14 cellular contexts compared by ENCODE assay signal in genomic region chr12:108696996-108697290, GRCh38. TPM values are rescaled to one million over a fixed set of nuclear protein-coding genes. Genes with fewer than 3 reads are reported as not detected.
DNase-seq lines count a peak whose midpoint lies in the region; ATAC-seq, FAIRE-seq and TF ChIP-seq lines count a peak whose summit lies in the region.
"Had no signal": no experiment of that assay in that cellular context is flagged by ENCODE, and none has a peak within 500 bp of the region (broad histone marks: within the 10 kb centered on the region; RNA-seq: fewer than 3 reads in every experiment).

No MANE protein-coding gene starts in this region.

- H2AFZ ChIP-seq in K562 (ENCODE audit: low read depth, low read length) (no peak overlapping the region), GM23338 (no peak overlapping the region)

- H3K9ac ChIP-seq in K562 (ENCODE audit: insufficient read depth in 1 of 2, low read depth in 2 of 2, low read length in 2 of 2) (peak overlapping the region in 1 of 2 experiments; percentile 37; a peak in 1 of 4 replicates), muscle layer of colon (ENCODE audit: low read length) (no peak overlapping the region)

- no TSS peak for BruUV-seq in K562 (replicated peaks; lab: Mats Ljungman, UMichigan)

- no peaks in the 10 kb centered on the region for H3K9me2 ChIP-seq in GM23338 (ENCODE audit: insufficient read depth)

- H3K9me1 ChIP-seq in K562 (ENCODE audit: control insufficient read depth, insufficient read depth, low read length), result peaks cover 4% of the 10 kb centered on the region

- peaks cover 5% of the 10 kb centered on the region for H3K9me3 Mint-ChIP-seq in activated CD4-positive, alpha-beta T cell treated with anti-CD3 and anti-CD28 coated beads for 36 hours (ENCODE audit: low read depth)
- H3K9me3 Mint-ChIP-seq in GM23338, result no peaks in the 10 kb centered on the region

- peaks cover 41% of the 10 kb centered on the region for H3K36me3 Mint-ChIP-seq in activated CD4-positive, alpha-beta T cell treated with anti-CD3 and anti-CD28 coated beads for 36 hours (ENCODE audit: low read depth)
- peaks cover 31% of the 10 kb centered on the region for H3K36me3 Mint-ChIP-seq in GM23338 (ENCODE audit: low read depth)

- intact Hi-C loops in activated CD4-positive, alpha-beta T cell treated with anti-CD3 and anti-CD28 coated beads for 36 hours (cut with DNase I, micrococcal nuclease), result loop anchor here (1.0 to 10.0 kb wide), 5 partner anchors 27 to 1372 kb away; partner anchors contain the start of gene CORO1C (in 1 of the 2)
- intact Hi-C loops in K562 (cut with micrococcal nuclease) (no loop called here), tibial artery (cut with DNase I; ENCODE audit: low total_unique reads) (no loop called here)

- H4K20me1 ChIP-seq in K562 (replicated peaks; ENCODE audit: control insufficient read depth, insufficient read depth, low read length) (peaks cover 11% of the 10 kb centered on the region), GM23338 (replicated peaks; ENCODE audit: insufficient read depth) (no peaks in the 10 kb centered on the region; the same call in none of the 2 replicates)

- TF ChIP-seq EP300 in K562 (IDR thresholded peaks at IDR 0.05; ENCODE audit: low read length), result no peak

- no peaks in the 10 kb centered on the region for H3K27me3 Mint-ChIP-seq in activated CD4-positive, alpha-beta T cell treated with anti-CD3 and anti-CD28 coated beads for 36 hours
- H3K27me3 Mint-ChIP-seq in GM23338 (ENCODE audit: insufficient read depth, low read depth, poor library complexity), result peaks cover 2% of the 10 kb centered on the region
- H3K27me3 Mint-ChIP-seq: memory B cell had no signal

- H3K27me3 ChIP-seq in K562 (ENCODE audit: control insufficient read depth in 2 of 2, insufficient read depth in 2 of 2, low read length in 2 of 2), result no peaks in the 10 kb centered on the region
- H3K27me3 ChIP-seq in muscle layer of colon (ENCODE audit: control insufficient read depth in 1 of 2, insufficient read depth in 2 of 2, low read length in 2 of 2), result no peaks in the 10 kb centered on the region
- no peaks in the 10 kb centered on the region for H3K27me3 ChIP-seq in tibial artery
- H3K27me3 ChIP-seq in GM23338 (ENCODE audit: insufficient read depth), result no peaks in the 10 kb centered on the region

- FAIRE-seq in K562 (lab: Jason Lieb, UNC), result no peak
- FAIRE-seq: HTR-8/SVneo had no signal

- H3K9me3 ChIP-seq in K562 (replicated peaks; ENCODE audit: control insufficient read depth, insufficient read depth, low read depth, low read length), result no peaks in the 10 kb centered on the region
- H3K9me3 ChIP-seq in muscle layer of colon (ENCODE audit: low read length), result no peaks in the 10 kb centered on the region
- H3K9me3 ChIP-seq in tibial artery, result no peaks in the 10 kb centered on the region

- H3K27ac Mint-ChIP-seq in activated CD4-positive, alpha-beta T cell treated with anti-CD3 and anti-CD28 coated beads for 36 hours, result peak overlapping the region; percentile 39
- H3K27ac Mint-ChIP-seq in GM23338, result no peak overlapping the region

- no peak for TF ChIP-seq POLR2A in K562 (conservative IDR thresholded peaks at IDR 0.05)

- WGBS in K562 (ENCODE audit: insufficient coverage, low coverage, missing lambda C conversion rate), result 33% methylated on average over 2 of the region's 2 CpGs

- CTCF ChIA-PET in activated CD4-positive, alpha-beta T cell treated with anti-CD3 and anti-CD28 coated beads for 36 hours (lab: Charles Lee), result interaction anchor here (0.6 to 1.0 kb wide), 3 partner anchors 8 to 47 kb away, joined by 3 read pairs; no protein-coding TSS in a partner anchor
- CTCF ChIA-PET in K562 (lab: Yijun Ruan, JAX; ENCODE audit: low intra/inter-chr PET ratio), result no interaction called here

- H3K4me2 ChIP-seq in K562 (ENCODE audit: insufficient read depth, low read length) (no peak overlapping the region), GM23338 (no peak overlapping the region)

- H3K4me1 ChIP-seq in K562 (replicated peaks in 1 of 2; ENCODE audit: control insufficient read depth in 2 of 2, insufficient read depth in 2 of 2, low read length in 2 of 2), result peaks cover 29 to 90% of the 10 kb centered on the region in 2 experiments
- H3K4me1 ChIP-seq in muscle layer of colon (ENCODE audit: insufficient read depth, low read length), result peaks cover 87% of the 10 kb centered on the region
- H3K4me1 ChIP-seq in tibial artery, result peaks cover 0 to 95% (median 64%) of the 10 kb centered on the region in 4 donors
- H3K4me1 ChIP-seq in GM23338 (ENCODE audit: insufficient read depth), result peaks cover 26% of the 10 kb centered on the region

- no peak overlapping the region for H3K4me3 Mint-ChIP-seq in activated CD4-positive, alpha-beta T cell treated with anti-CD3 and anti-CD28 coated beads for 36 hours
- H3K4me3 Mint-ChIP-seq in GM23338, result no peak overlapping the region
- H3K4me3 Mint-ChIP-seq: memory B cell had no signal

- TF ChIP-seq RAD21 in K562 (CRISPR knock-in tag; conservative IDR thresholded peaks at IDR 0.05 in 1 of 2, IDR thresholded peaks at IDR 0.05 in 1 of 2), result no peak

- peak overlapping the region; percentile 69 for H3K27ac ChIP-seq in K562 (ENCODE audit: extremely low read depth, low read depth, low read length)
- peak overlapping the region; percentile 75 for H3K27ac ChIP-seq in muscle layer of colon (ENCODE audit: low read depth, low read length)
- H3K27ac ChIP-seq in tibial artery, result peak overlapping the region; percentile 59 to 94
- H3K27ac ChIP-seq in GM23338 (ENCODE audit: low read depth), result no peak overlapping the region

- in situ Hi-C loops in K562 (cut with MboI), result no loop called here

- POLR2A ChIA-PET in activated CD4-positive, alpha-beta T cell treated with anti-CD3 and anti-CD28 coated beads for 36 hours (lab: Charles Lee), result interaction anchor here (1.0 kb wide), 1 partner anchor 34 kb away, joined by 3 read pairs; no protein-coding TSS in a partner anchor
- POLR2A ChIA-PET in K562 (lab: Yijun Ruan, JAX), result interaction anchor here (0.8 to 1.7 kb wide), 3 partner anchors 8 to 20 kb away, joined by 3 to 7 read pairs (median 5); no protein-coding TSS in a partner anchor

- H3K4me1 Mint-ChIP-seq in activated CD4-positive, alpha-beta T cell treated with anti-CD3 and anti-CD28 coated beads for 36 hours, result peaks cover 57% of the 10 kb centered on the region
- H3K4me1 Mint-ChIP-seq in GM23338, result peaks cover 31% of the 10 kb centered on the region

- no peak for ATAC-seq in activated CD4-positive, alpha-beta T cell treated with anti-CD3 and anti-CD28 coated beads for 36 hours
- ATAC-seq in K562, result no peak
- ATAC-seq in GM23338, result no peak
- no peak for ATAC-seq in HG02678 (IDR thresholded peaks at IDR 0.05; ENCODE audit: unreplicated experiment)

- H3K4me3 ChIP-seq in K562, result no peak overlapping the region
- H3K4me3 ChIP-seq in muscle layer of colon (ENCODE audit: low read depth in 1 of 2, low read length in 2 of 2), result no peak overlapping the region
- no peak overlapping the region for H3K4me3 ChIP-seq in tibial artery
- no peak overlapping the region for H3K4me3 ChIP-seq in GM23338

- TF ChIP-seq CTCF in K562 (IDR thresholded peaks at IDR 0.05 in 2 of 3, conservative IDR thresholded peaks at IDR 0.05 in 1 of 3; ENCODE audit: insufficient read depth in 2 of 3, low read depth in 1 of 3, low read length in 3 of 3) (no peak), tibial artery (IDR thresholded peaks at IDR 0.05) (no peak), GM23338 (conservative IDR thresholded peaks at IDR 0.05; ENCODE audit: low read depth in 2 of 2) (no peak)

- no peak for DNase-seq in activated CD4-positive, alpha-beta T cell treated with anti-CD3 and anti-CD28 coated beads for 36 hours
- no peak for DNase-seq in activated CD4-positive, alpha-beta T cell treated with anti-CD3 and anti-CD28 coated beads, Interleukin-2, amount 50 U/mL, for 1 hour
- DNase-seq in K562 (ENCODE audit: extremely low read depth in 1 of 4, low spot score in 3 of 4), result no peak
- DNase-seq in tibial artery, result no peak
- DNase-seq in GM23338 (ENCODE audit: low spot score), result no peak
- DNase-seq in amygdala (lab: John Stamatoyannopoulos, UW), result no peak
- DNase-seq: 8988T; activated CD4-positive, alpha-beta T cell treated with anti-CD3 and anti-CD28 coated beads for 1 hour; NCI-H1048; NCI-H446 treated with DMSO at 0.1 percent for 48 hours had no signal

- H3K36me3 ChIP-seq in K562 (ENCODE audit: control insufficient read depth, insufficient read depth, low read length) (peaks cover 75% of the 10 kb centered on the region), muscle layer of colon (ENCODE audit: insufficient read depth, low read length) (peaks cover 29% of the 10 kb centered on the region), tibial artery (peaks cover 18 to 26% (median 22%) of the 10 kb centered on the region in 3 donors), GM23338 (ENCODE audit: insufficient read depth) (no peaks in the 10 kb centered on the region; the same call in 1 of the 2 replicates)

- H3F3A ChIP-seq in GM23338 (replicated peaks; ENCODE audit: low read depth), result no peaks in the 10 kb centered on the region

- H3K79me2 ChIP-seq in K562 (ENCODE audit: control insufficient read depth, insufficient read depth, low read length) (peaks cover 90% of the 10 kb centered on the region), GM23338 (replicated peaks; ENCODE audit: insufficient read depth) (peaks cover 74% of the 10 kb centered on the region)

RNA-seq across cellular contexts. Expression of gene CORO1C, which starts 34.4 kb away (rescaled TPM):
- 10 to 100 TPM; 83.5 to 90.8 TPM for total RNA-seq in activated CD4-positive, alpha-beta T cell treated with anti-CD3 and anti-CD28 coated beads for 36 hours
- 275 and 365 TPM in 2 replicates for total RNA-seq in K562 (2011; cell fraction: chromatin; rRNA removed; ENCODE audit: low replicate concordance)
- 109 and 134 TPM in 2 replicates for total RNA-seq in K562 (2011; cell fraction: nucleolus; rRNA removed)
- 215 and 268 TPM in 2 replicates for total RNA-seq in K562 (2011; cell fraction: nucleoplasm; rRNA removed)
- total RNA-seq in K562 (2014; rRNA removed) (118 and 123 TPM in 2 replicates), K562 (2014; rRNA removed; fragmentation: Illumina TruSeq; extraction: Trizol) (154 and 166 TPM in 2 replicates), K562 (2015; rRNA removed; fragmentation: Illumina TruSeq; extraction: Trizol) (141 and 147 TPM in 2 replicates), K562 (2021) (206 TPM in 2 replicates)
- polyA plus RNA-seq in K562 (2011; rRNA removed) (265 and 280 TPM in 2 replicates), K562 (2014; fragmentation: Illumina TruSeq; extraction: Trizol) (142 and 159 TPM in 2 replicates), K562 (2014; fragmentation: Nextera tagmentation; extraction: Ambion mirVana) (10 to 100 TPM; 55.2 to 68.6 TPM), K562 (2014; rRNA removed) (125 and 150 TPM in 2 replicates), GM23338 (2016; fragmentation: Nextera tagmentation; extraction: Ambion mirVana) (53.3 and 59.2 TPM in 2 replicates)
- polyA plus RNA-seq in K562 (2011; cell fraction: cytosol; rRNA removed), result 140 and 201 TPM in 2 replicates
- 132 and 151 TPM in 2 replicates for polyA plus RNA-seq in K562 (2011; cell fraction: nucleus; rRNA removed)
- polyA plus RNA-seq in K562 (2012), result 106 and 126 TPM in 2 replicates
- 667 and 775 TPM in 2 replicates for polyA minus RNA-seq in K562 (2011; rRNA and poly(A)+ RNA removed)
- polyA minus RNA-seq in K562 (2011; cell fraction: cytosol; rRNA and poly(A)+ RNA removed), result 210 and 245 TPM in 2 replicates
- polyA minus RNA-seq in K562 (2011; cell fraction: nucleus; rRNA and poly(A)+ RNA removed), result 85.0 and 160 TPM in 2 replicates
- 78.2 and 89.5 TPM in 2 replicates for total RNA-seq in GM23338 (2014; rRNA removed; shearing (Covaris generic))

Comparison
In these comparisons a context has a peak if more than half of its experiments do, and no peak if none do; other contexts are left out.
1. intact Hi-C loops: an anchor here in activated CD4-positive, alpha-beta T cell treated with anti-CD3 and anti-CD28 coated beads for 36 hours (1.0 to 10.0 kb wide); none called in K562 and tibial artery.